ENCODE assay signal across 1 cellular context in the genomic region with DNA sequence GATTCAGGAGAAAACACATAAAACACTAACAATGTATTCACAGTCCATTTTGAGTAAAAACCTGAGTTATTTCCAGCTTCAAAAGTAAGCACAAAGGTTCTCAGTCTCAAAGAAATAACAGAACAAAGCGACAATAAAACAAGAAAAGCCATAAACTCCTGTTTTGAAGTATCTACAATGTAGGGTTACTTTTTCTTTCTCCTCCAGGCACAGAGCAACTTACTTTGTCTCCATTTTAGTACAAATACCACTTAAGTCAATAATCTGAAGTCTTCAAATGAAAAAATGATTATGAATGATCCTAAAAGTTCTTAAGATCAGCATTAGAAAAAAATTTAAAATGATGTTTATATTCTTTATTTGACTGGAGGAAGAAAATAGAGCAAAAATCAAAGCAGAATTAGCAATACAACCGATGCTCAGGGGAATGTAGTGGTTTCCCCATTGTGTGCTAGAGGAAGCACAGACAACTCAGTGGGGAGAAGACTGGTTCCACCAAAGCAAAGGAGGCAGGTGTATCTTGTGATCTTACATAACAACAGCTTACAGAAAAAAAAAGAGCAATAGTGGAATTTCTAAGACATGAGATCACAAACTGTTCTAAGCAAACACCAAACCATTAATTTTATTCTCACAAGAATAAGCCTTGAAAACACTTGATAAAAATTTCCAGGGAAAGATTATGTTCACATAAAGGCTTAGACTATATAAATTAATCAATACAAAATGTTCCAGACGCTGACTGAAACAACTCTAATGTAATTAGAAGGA.
A peak's percentile ranks its signal among the peaks of the same experiment; 100 is the strongest.
TF ChIP-seq lines count a peak whose summit lies in the region.

No MANE protein-coding gene starts in this region.

TF ChIP-seq in H1, 55 proteins besides CTCF, POLR2A, EP300 and RAD21 (continued from another document):
- TF ChIP-seq, protein P1, sequence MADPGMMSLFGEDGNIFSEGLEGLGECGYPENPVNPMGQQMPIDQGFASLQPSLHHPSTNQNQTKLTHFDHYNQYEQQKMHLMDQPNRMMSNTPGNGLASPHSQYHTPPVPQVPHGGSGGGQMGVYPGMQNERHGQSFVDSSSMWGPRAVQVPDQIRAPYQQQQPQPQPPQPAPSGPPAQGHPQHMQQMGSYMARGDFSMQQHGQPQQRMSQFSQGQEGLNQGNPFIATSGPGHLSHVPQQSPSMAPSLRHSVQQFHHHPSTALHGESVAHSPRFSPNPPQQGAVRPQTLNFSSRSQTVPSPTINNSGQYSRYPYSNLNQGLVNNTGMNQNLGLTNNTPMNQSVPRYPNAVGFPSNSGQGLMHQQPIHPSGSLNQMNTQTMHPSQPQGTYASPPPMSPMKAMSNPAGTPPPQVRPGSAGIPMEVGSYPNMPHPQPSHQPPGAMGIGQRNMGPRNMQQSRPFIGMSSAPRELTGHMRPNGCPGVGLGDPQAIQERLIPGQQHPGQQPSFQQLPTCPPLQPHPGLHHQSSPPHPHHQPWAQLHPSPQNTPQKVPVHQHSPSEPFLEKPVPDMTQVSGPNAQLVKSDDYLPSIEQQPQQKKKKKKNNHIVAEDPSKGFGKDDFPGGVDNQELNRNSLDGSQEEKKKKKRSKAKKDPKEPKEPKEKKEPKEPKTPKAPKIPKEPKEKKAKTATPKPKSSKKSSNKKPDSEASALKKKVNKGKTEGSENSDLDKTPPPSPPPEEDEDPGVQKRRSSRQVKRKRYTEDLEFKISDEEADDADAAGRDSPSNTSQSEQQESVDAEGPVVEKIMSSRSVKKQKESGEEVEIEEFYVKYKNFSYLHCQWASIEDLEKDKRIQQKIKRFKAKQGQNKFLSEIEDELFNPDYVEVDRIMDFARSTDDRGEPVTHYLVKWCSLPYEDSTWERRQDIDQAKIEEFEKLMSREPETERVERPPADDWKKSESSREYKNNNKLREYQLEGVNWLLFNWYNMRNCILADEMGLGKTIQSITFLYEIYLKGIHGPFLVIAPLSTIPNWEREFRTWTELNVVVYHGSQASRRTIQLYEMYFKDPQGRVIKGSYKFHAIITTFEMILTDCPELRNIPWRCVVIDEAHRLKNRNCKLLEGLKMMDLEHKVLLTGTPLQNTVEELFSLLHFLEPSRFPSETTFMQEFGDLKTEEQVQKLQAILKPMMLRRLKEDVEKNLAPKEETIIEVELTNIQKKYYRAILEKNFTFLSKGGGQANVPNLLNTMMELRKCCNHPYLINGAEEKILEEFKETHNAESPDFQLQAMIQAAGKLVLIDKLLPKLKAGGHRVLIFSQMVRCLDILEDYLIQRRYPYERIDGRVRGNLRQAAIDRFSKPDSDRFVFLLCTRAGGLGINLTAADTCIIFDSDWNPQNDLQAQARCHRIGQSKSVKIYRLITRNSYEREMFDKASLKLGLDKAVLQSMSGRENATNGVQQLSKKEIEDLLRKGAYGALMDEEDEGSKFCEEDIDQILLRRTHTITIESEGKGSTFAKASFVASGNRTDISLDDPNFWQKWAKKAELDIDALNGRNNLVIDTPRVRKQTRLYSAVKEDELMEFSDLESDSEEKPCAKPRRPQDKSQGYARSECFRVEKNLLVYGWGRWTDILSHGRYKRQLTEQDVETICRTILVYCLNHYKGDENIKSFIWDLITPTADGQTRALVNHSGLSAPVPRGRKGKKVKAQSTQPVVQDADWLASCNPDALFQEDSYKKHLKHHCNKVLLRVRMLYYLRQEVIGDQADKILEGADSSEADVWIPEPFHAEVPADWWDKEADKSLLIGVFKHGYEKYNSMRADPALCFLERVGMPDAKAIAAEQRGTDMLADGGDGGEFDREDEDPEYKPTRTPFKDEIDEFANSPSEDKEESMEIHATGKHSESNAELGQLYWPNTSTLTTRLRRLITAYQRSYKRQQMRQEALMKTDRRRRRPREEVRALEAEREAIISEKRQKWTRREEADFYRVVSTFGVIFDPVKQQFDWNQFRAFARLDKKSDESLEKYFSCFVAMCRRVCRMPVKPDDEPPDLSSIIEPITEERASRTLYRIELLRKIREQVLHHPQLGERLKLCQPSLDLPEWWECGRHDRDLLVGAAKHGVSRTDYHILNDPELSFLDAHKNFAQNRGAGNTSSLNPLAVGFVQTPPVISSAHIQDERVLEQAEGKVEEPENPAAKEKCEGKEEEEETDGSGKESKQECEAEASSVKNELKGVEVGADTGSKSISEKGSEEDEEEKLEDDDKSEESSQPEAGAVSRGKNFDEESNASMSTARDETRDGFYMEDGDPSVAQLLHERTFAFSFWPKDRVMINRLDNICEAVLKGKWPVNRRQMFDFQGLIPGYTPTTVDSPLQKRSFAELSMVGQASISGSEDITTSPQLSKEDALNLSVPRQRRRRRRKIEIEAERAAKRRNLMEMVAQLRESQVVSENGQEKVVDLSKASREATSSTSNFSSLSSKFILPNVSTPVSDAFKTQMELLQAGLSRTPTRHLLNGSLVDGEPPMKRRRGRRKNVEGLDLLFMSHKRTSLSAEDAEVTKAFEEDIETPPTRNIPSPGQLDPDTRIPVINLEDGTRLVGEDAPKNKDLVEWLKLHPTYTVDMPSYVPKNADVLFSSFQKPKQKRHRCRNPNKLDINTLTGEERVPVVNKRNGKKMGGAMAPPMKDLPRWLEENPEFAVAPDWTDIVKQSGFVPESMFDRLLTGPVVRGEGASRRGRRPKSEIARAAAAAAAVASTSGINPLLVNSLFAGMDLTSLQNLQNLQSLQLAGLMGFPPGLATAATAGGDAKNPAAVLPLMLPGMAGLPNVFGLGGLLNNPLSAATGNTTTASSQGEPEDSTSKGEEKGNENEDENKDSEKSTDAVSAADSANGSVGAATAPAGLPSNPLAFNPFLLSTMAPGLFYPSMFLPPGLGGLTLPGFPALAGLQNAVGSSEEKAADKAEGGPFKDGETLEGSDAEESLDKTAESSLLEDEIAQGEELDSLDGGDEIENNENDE (IDR thresholded peaks at IDR 0.05; ENCODE audit: insufficient replicate concordance, low read length), result peak; percentile 55
- TF ChIP-seq, protein P2, sequence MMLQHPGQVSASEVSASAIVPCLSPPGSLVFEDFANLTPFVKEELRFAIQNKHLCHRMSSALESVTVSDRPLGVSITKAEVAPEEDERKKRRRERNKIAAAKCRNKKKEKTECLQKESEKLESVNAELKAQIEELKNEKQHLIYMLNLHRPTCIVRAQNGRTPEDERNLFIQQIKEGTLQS (IDR thresholded peaks at IDR 0.05; ENCODE audit: insufficient read depth, low read depth, low read length), result no peak
